Comparison of ENCODE assay signal across 8 cellular contexts in genomic region chr18:79949571-79950439, GRCh38. TPM values are rescaled to one million over a fixed set of nuclear protein-coding genes. Genes with fewer than 3 reads are reported as not detected.
DNase-seq lines count a peak whose midpoint lies in the region; ATAC-seq, FAIRE-seq and TF ChIP-seq lines count a peak whose summit lies in the region.

No MANE protein-coding gene starts in this region.

- no peak for TF ChIP-seq CTCF in GM13977 (IDR thresholded peaks at IDR 0.05; ENCODE audit: extremely low read depth, insufficient read depth, missing control alignments)
- no peak for TF ChIP-seq CTCF in breast epithelium (IDR thresholded peaks at IDR 0.05)

- no peak for FAIRE-seq in small intestine (lab: Jason Lieb, UNC)

- WGBS in aorta, 2 donors, result 77 to 82% methylated on average over 14 of the region's 14 CpGs
- 55 to 76% (median 73%) methylated on average over 14 of the region's 14 CpGs for WGBS in small intestine, 3 donors

- peak; percentile 61 for DNase-seq in GM13977 (ENCODE audit: low spot score)
- DNase-seq in NAMALWA (ENCODE audit: low spot score), result peak; percentile 76
- peak in 1 of 2 donors; percentile 47 for DNase-seq in breast epithelium (ENCODE audit: low spot score in 2 of 2)
- peak; percentile 81 for DNase-seq in mesenteric fat pad (ENCODE audit: low spot score)
- DNase-seq in aorta, result peak; percentile 76 to 80
- no peak for DNase-seq in NCI-H345 treated with DMSO at 0.1 percent for 48 hours (lab: John Stamatoyannopoulos, UW; ENCODE audit: unreplicated experiment)
- DNase-seq in small intestine, result no peak

- no peak for TF ChIP-seq POLR2A in breast epithelium (IDR thresholded peaks at IDR 0.05)

- ATAC-seq in aorta (ENCODE audit: low FRiP score) (no peak), HG02885 (IDR thresholded peaks at IDR 0.05; ENCODE audit: poor library complexity, unreplicated experiment) (no peak)

- H3K4me1 ChIP-seq in breast epithelium (peaks cover 0 to 18% of the 10 kb centered on the region in 2 donors), aorta (ENCODE audit: control insufficient read depth in 1 of 2, insufficient read depth in 2 of 2, low read length in 2 of 2) (peaks cover 0 to 3% of the 10 kb centered on the region in 2 donors), small intestine (ENCODE audit: control insufficient read depth in 2 of 2, insufficient read depth in 1 of 2, low read depth in 1 of 2, low read length in 1 of 2) (peaks cover 0 to 10% of the 10 kb centered on the region in 2 donors)

- H3K4me3 ChIP-seq in breast epithelium (peak overlapping the region; percentile 81 to 98 (median 97)), aorta (ENCODE audit: low read length in 2 of 2) (peak overlapping the region in 1 of 2 donors; percentile 95), small intestine (ENCODE audit: low read depth in 1 of 2, low read length in 2 of 2) (peak overlapping the region in 1 of 2 donors; percentile 94)

- H3K9me3 ChIP-seq in breast epithelium, result no peaks in the 10 kb centered on the region
- H3K9me3 ChIP-seq in aorta (ENCODE audit: control insufficient read depth, low read length), result no peaks in the 10 kb centered on the region
- no peaks in the 10 kb centered on the region for H3K9me3 ChIP-seq in small intestine (ENCODE audit: control insufficient read depth, low read depth)

- H3K27ac ChIP-seq in breast epithelium (peak overlapping the region; percentile 91 to 95), aorta (ENCODE audit: low read depth in 1 of 2, low read length in 2 of 2) (no peak overlapping the region), small intestine (ENCODE audit: low read depth in 1 of 2, low read length in 1 of 2) (peak overlapping the region in 1 of 2 donors; percentile 72)

- in situ Hi-C loops in GM13977 (cut with MboI; ENCODE audit: low pct_unique_long_range_greater_than_20kb, low sequenced_read_pairs, unreplicated experiment), result no loop called here

- intact Hi-C loops in breast epithelium (cut with DNase I; ENCODE audit: low total_unique reads), result no loop called here
- intact Hi-C loops in aorta (cut with DNase I), result loop anchor here in 1 of 2 donors (5.0 to 10.0 kb wide), 3 partner anchors 37 to 575 kb away; partner anchors contain the start of genes RBFA and TXNL4A

- H3K27me3 ChIP-seq in breast epithelium, result no peaks in the 10 kb centered on the region
- H3K27me3 ChIP-seq in aorta (ENCODE audit: control insufficient read depth in 1 of 2, insufficient read depth in 2 of 2, low read length in 1 of 2), result no peaks in the 10 kb centered on the region
- H3K27me3 ChIP-seq in small intestine (ENCODE audit: control insufficient read depth in 2 of 2, insufficient read depth in 2 of 2, low read length in 2 of 2), result no peaks in the 10 kb centered on the region

- H3K36me3 ChIP-seq in breast epithelium (no peaks in the 10 kb centered on the region), aorta (ENCODE audit: control insufficient read depth in 1 of 2, insufficient read depth in 2 of 2, low read length in 1 of 2) (no peaks in the 10 kb centered on the region), small intestine (ENCODE audit: control insufficient read depth in 2 of 2, insufficient read depth in 2 of 2, low read length in 2 of 2) (no peaks in the 10 kb centered on the region)

RNA-seq across cellular contexts. Expression of gene SLC66A2, which starts 1.6 kb away (rescaled TPM):
- 100 to 1,000 TPM in 1 of 3 donors, 10 to 100 TPM in 2; 45.2 to 141 (median 65.9) TPM for total RNA-seq in breast epithelium
- 85.9 TPM for total RNA-seq in mesenteric fat pad
- total RNA-seq in aorta, result 10 to 100 TPM; 40.1 to 47.7 TPM
- polyA plus RNA-seq in aorta, result 10 to 100 TPM; 12.9 to 48.8 TPM
- polyA plus RNA-seq in small intestine, result 10 to 100 TPM; 15.0 to 30.3 (median 17.8) TPM

RNA-seq across cellular contexts. Expression of gene HSBP1L1, which starts 14.6 kb away (rescaled TPM):
- total RNA-seq in breast epithelium, result 10 to 100 TPM; 24.6 to 42.1 (median 38.3) TPM
- 18.8 TPM for total RNA-seq in mesenteric fat pad
- 10 to 100 TPM in 1 of 2 donors, 1 to 10 TPM in 1; 7.9 to 13.0 TPM for total RNA-seq in aorta
- 10 to 100 TPM in 1 of 2 donors, 1 to 10 TPM in 1; 5.1 to 11.3 TPM for polyA plus RNA-seq in aorta
- polyA plus RNA-seq in small intestine, result 10 to 100 TPM; 11.9 to 57.7 (median 19.5) TPM

RNA-seq across cellular contexts. Expression of gene TXNL4A, which starts 38.6 kb away (rescaled TPM):
- 10 to 100 TPM; 21.4 to 39.2 (median 23.9) TPM for total RNA-seq in breast epithelium
- 107 TPM for total RNA-seq in mesenteric fat pad
- 10 to 100 TPM; 71.7 to 72.0 TPM for total RNA-seq in aorta
- 100 to 1,000 TPM in 1 of 2 donors, 10 to 100 TPM in 1; 69.5 to 109 TPM for polyA plus RNA-seq in aorta
- polyA plus RNA-seq in small intestine, result 10 to 100 TPM; 73.8 to 74.5 (median 74.3) TPM

Comparison
In these comparisons a context has a peak if more than half of its experiments do, and no peak if none do; other contexts are left out.
1. DNase-seq: peak in GM13977 (single experiment), NAMALWA (single experiment), mesenteric fat pad (single experiment) and aorta (2 of 2); none in NCI-H345 treated with DMSO at 0.1 percent for 48 hours (single experiment) and small intestine (single experiment).
2. H3K27ac ChIP-seq: peak in breast epithelium (2 of 2); none in aorta (0 of 2).